In the genomic region with DNA sequence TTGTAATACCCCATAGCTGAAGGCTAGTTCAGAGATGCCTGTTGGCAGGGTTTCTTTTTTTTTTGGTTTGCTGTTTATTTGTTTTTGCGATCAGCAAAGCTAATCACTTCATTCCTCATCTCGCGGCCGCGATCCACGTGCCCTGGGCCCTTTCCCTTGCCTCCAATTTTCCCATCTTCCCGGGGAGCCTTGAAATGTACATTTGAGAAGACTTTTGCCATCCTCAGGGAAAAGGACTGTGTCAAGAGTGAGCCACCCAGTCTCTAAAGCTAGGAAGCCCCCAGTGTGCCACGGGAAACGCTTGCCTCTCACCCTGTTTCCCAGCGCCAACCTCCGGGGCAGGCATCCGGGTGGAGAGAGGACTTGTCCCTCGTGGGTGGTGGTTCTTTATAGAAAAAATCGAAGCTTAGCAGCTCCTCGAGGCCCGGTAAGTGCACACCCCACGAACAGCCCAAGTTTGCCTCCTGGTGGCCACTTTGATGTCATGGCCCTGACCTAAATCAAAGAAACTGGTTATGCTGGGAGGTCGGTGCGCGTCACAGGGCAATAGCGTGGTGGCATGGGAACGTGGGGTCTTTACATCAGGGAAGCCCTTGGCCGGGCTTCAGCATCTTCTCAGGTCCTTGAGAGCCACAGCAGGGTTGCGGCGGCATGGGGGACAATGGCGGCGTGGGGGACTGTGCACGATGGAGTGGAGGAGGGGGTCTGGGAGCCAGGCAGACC, we compare ENCODE assay signal across 8 cellular contexts. TPM values are rescaled to one million over a fixed set of nuclear protein-coding genes. Genes with fewer than 3 reads are reported as not detected.
A peak's percentile ranks its signal among the peaks of the same experiment; 100 is the strongest.
DNase-seq lines count a peak whose midpoint lies in the region; ATAC-seq and TF ChIP-seq lines count a peak whose summit lies in the region.

No MANE protein-coding gene starts in this region.

- peaks cover 2% of the 10 kb centered on the region for H3K36me3 Mint-ChIP-seq in activated CD4-positive, alpha-beta T cell treated with anti-CD3 and anti-CD28 coated beads, Interleukin-2, amount 10 ng/mL, durations not matched to agents 7 days and 5 days (ENCODE audit: low read depth)

- peaks cover 16% of the 10 kb centered on the region for H3K4me1 Mint-ChIP-seq in activated CD4-positive, alpha-beta T cell treated with anti-CD3 and anti-CD28 coated beads, Interleukin-2, amount 10 ng/mL, durations not matched to agents 7 days and 5 days

- CTCF ChIA-PET in activated CD4-positive, alpha-beta T cell treated with anti-CD3 and anti-CD28 coated beads, Interleukin-2, amount 10 ng/mL, durations not matched to agents 7 days and 5 days (lab: Charles Lee): interaction anchor here (0.6 to 1.1 kb wide), 4 partner anchors 21 to 180 kb away, joined by 3 read pairs; no protein-coding TSS in a partner anchor

- no peaks in the 10 kb centered on the region for H3K9me3 ChIP-seq in osteoblast (ENCODE audit: low read depth, low read length)

- no peak overlapping the region for H3K4me3 Mint-ChIP-seq in activated CD4-positive, alpha-beta T cell treated with anti-CD3 and anti-CD28 coated beads, Interleukin-2, amount 10 ng/mL, durations not matched to agents 7 days and 5 days

- H3K27ac Mint-ChIP-seq in activated CD4-positive, alpha-beta T cell treated with anti-CD3 and anti-CD28 coated beads, Interleukin-2, amount 10 ng/mL, durations not matched to agents 7 days and 5 days: peak overlapping the region; percentile 57

- H4K20me1 ChIP-seq in osteoblast (ENCODE audit: insufficient read depth, low read length): no peaks in the 10 kb centered on the region

- peak overlapping the region; percentile 2 for H3K27ac ChIP-seq in osteoblast (ENCODE audit: low read depth, low read length)

- no peak overlapping the region for H3K4me2 ChIP-seq in osteoblast (ENCODE audit: insufficient read depth, low read length)

- DNase-seq in AG20443 (ENCODE audit: low spot score) (peak; percentile 53), H4 (ENCODE audit: low spot score) (peak; percentile 26), fibroblast of pulmonary artery (ENCODE audit: low read depth) (peak; percentile 65), osteoblast (ENCODE audit: insufficient read length, low spot score, missing footprints) (peak; percentile 76), NCI-H128 (lab: John Stamatoyannopoulos, UW; ENCODE audit: unreplicated experiment) (no peak)
- peak; percentile 49 for DNase-seq in activated CD4-positive, alpha-beta T cell treated with anti-CD3 and anti-CD28 coated beads, Interleukin-2, amount 10 ng/mL, durations not matched to agents 7 days and 5 days

- H3K79me2 ChIP-seq in osteoblast (ENCODE audit: insufficient read depth, low read length): no peaks in the 10 kb centered on the region

- POLR2A ChIA-PET in activated CD4-positive, alpha-beta T cell treated with anti-CD3 and anti-CD28 coated beads, Interleukin-2, amount 10 ng/mL, durations not matched to agents 7 days and 5 days (lab: Charles Lee): no interaction called here

- H3K27me3 ChIP-seq in osteoblast (ENCODE audit: insufficient read depth, low read length): peaks cover 1% of the 10 kb centered on the region

- no peaks in the 10 kb centered on the region for H3K27me3 Mint-ChIP-seq in activated CD4-positive, alpha-beta T cell treated with anti-CD3 and anti-CD28 coated beads, Interleukin-2, amount 10 ng/mL, durations not matched to agents 7 days and 5 days

- peak; percentile 54 for TF ChIP-seq CTCF in fibroblast of pulmonary artery (IDR thresholded peaks at IDR 0.05; ENCODE audit: low read length, missing control alignments)
- peak; percentile 64 for TF ChIP-seq CTCF in osteoblast (IDR thresholded peaks at IDR 0.05; ENCODE audit: extremely low read depth, low read depth, low read length)

- H3K4me1 ChIP-seq in osteoblast (ENCODE audit: insufficient read depth, low read length): peaks cover 28% of the 10 kb centered on the region

- no peaks in the 10 kb centered on the region for H3K9me3 Mint-ChIP-seq in activated CD4-positive, alpha-beta T cell treated with anti-CD3 and anti-CD28 coated beads, Interleukin-2, amount 10 ng/mL, durations not matched to agents 7 days and 5 days

- ATAC-seq in HG02973 (IDR thresholded peaks at IDR 0.05; ENCODE audit: unreplicated experiment) (no peak), GM21390 (IDR thresholded peaks at IDR 0.05; ENCODE audit: unreplicated experiment) (no peak)

- no peak overlapping the region for H2AFZ ChIP-seq in osteoblast (ENCODE audit: low read length)

- peaks cover 26% of the 10 kb centered on the region for H3K36me3 ChIP-seq in osteoblast (ENCODE audit: insufficient read depth, low read length)

- H3K4me3 ChIP-seq in fibroblast of pulmonary artery (replicated peaks; ENCODE audit: low read depth, low read length): no peak overlapping the region
- H3K4me3 ChIP-seq in osteoblast (ENCODE audit: insufficient read depth, low read length): no peak overlapping the region

RNA-seq across cellular contexts. Expression of gene MAP7D3, which starts 42.0 kb away (rescaled TPM):
- total RNA-seq in H4 (2014; rRNA removed; shearing (Covaris generic)): 17.9 and 19.3 TPM in 2 replicates
- total RNA-seq in activated CD4-positive, alpha-beta T cell treated with anti-CD3 and anti-CD28 coated beads, Interleukin-2, amount 10 ng/mL, durations not matched to agents 7 days and 5 days: 10 to 100 TPM; 11.2 to 13.5 TPM
- 19.2 and 23.6 TPM in 2 replicates for total RNA-seq in osteoblast
